Comparison of ENCODE assay signal across 1 cellular context in genomic region chr12:46461459-46461858, GRCh38.
TF ChIP-seq lines count a peak whose summit lies in the region.

No MANE protein-coding gene starts in this region.

TF ChIP-seq in IMR-90, 13 proteins besides CTCF, POLR2A, EP300 and RAD21 (continued from another document):
- TF ChIP-seq RCOR1 (IDR thresholded peaks at IDR 0.05; ENCODE audit: insufficient replicate concordance, low read length): no peak
